18 cellular contexts compared by ENCODE assay signal in genomic region chr6:149074832-149075258, GRCh38.
"Had no signal": no experiment of that assay in that cellular context is flagged by ENCODE, and none has a peak within 500 bp of the region (broad histone marks: within the 10 kb centered on the region; RNA-seq: fewer than 3 reads in every experiment).

No MANE protein-coding gene starts in this region.

- H3K27me3 Mint-ChIP-seq: activated CD4-positive, alpha-beta memory T cell treated with anti-CD3 and anti-CD28 coated beads for 36 hours; stimulated activated naive B cell treated with anti-CD40 and anti-IgM and Interleukin-4, amounts not matched to agents 10 μg/mL and 1 μg/mL and 100 μg/mL, for 72 hours had no signal

- H3K9me3 Mint-ChIP-seq: activated CD4-positive, alpha-beta memory T cell treated with anti-CD3 and anti-CD28 coated beads for 36 hours; activated naive CD4-positive, alpha-beta T cell treated with anti-CD3 and anti-CD28 coated beads for 36 hours; endodermal cell had no signal

- H3K27me3 ChIP-seq: body of pancreas, foreskin keratinocyte, sigmoid colon had no signal

- H3K4me3 Mint-ChIP-seq: activated CD4-positive, alpha-beta memory T cell treated with anti-CD3 and anti-CD28 coated beads for 36 hours; activated naive CD4-positive, alpha-beta T cell treated with anti-CD3 and anti-CD28 coated beads for 36 hours; endodermal cell; nephron; stimulated activated naive B cell treated with anti-CD40 and anti-IgM and Interleukin-4, amounts not matched to agents 10 μg/mL and 1 μg/mL and 100 μg/mL, for 72 hours had no signal

- DNase-seq: activated CD4-positive, alpha-beta memory T cell treated with anti-CD3 and anti-CD28 coated beads for 36 hours; activated CD4-positive, CD25-positive, alpha-beta regulatory T cell treated with anti-CD3 and anti-CD28 coated beads, Interleukin-2, amount 50 U/mL, for 72 hours; activated naive CD4-positive, alpha-beta T cell treated with anti-CD3 and anti-CD28 coated beads for 36 hours; activated T-cell treated with anti-CD3 and anti-CD28 coated beads, Interleukin-2, amount 50 U/mL, for 1 hour; body of pancreas; caudate nucleus; endodermal cell; foreskin keratinocyte; glutamatergic neuron; hypothalamus; midbrain; sigmoid colon; stimulated activated CD4-positive, alpha-beta T cell treated with anti-CD3 and anti-CD28 coated beads, Interleukin-4, amount 100 ng/mL, for 24 hours; stimulated activated naive B cell treated with anti-CD40 and anti-IgM and Interleukin-4, amounts not matched to agents 10 μg/mL and 1 μg/mL and 100 μg/mL, for 72 hours had no signal

- H3K4me1 Mint-ChIP-seq: endodermal cell had no signal

- H3K27ac ChIP-seq: body of pancreas, epithelial cell of prostate, foreskin keratinocyte had no signal

- H3K27ac Mint-ChIP-seq: endodermal cell; stimulated activated naive B cell treated with anti-CD40 and anti-IgM and Interleukin-4, amounts not matched to agents 10 μg/mL and 1 μg/mL and 100 μg/mL, for 72 hours had no signal

- H3K4me3 ChIP-seq: body of pancreas, sigmoid colon, thoracic aorta had no signal

- ATAC-seq: body of pancreas; foreskin keratinocyte; stimulated activated naive B cell treated with anti-CD40 and anti-IgM and Interleukin-4, amounts not matched to agents 10 μg/mL and 1 μg/mL and 100 μg/mL, for 72 hours had no signal

- H3K9me3 ChIP-seq: body of pancreas, sigmoid colon, thoracic aorta had no signal

- H3K36me3 ChIP-seq: thoracic aorta had no signal

- FAIRE-seq: keratinocyte had no signal
